8 cellular contexts compared by ENCODE assay signal in genomic region chr9:97983524-97984187, GRCh38. TPM values are rescaled to one million over a fixed set of nuclear protein-coding genes. Genes with fewer than 3 reads are reported as not detected.
A peak's percentile ranks its signal among the peaks of the same experiment; 100 is the strongest.
DNase-seq lines count a peak whose midpoint lies in the region; ATAC-seq and TF ChIP-seq lines count a peak whose summit lies in the region.

No MANE protein-coding gene starts in this region.

- DNase-seq in G401 (ENCODE audit: low spot score), result peak; percentile 48
- DNase-seq in HAP-1 (ENCODE audit: low spot score in 2 of 2), result peak in 1 of 2 experiments; percentile 62
- peak; percentile 37 for DNase-seq in NCI-H2171 (lab: John Stamatoyannopoulos, UW)
- peak; percentile 37 for DNase-seq in activated T-helper 1 cell treated with Interleukin-2 at 50 U/mL for 16 hours (ENCODE audit: low read depth)
- DNase-seq in fibroblast of gingiva (ENCODE audit: low read depth), result peak; percentile 40
- peak; percentile 69 for DNase-seq in natural killer cell
- peak; percentile 45 to 90 (median 73) for DNase-seq in stimulated activated naive CD4-positive, alpha-beta T cell (lab: John Stamatoyannopoulos, UW)
- no peak for DNase-seq in SIG-M5 (lab: John Stamatoyannopoulos, UW)

- H3K36me3 Mint-ChIP-seq in natural killer cell, result no peaks in the 10 kb centered on the region

- H3K9me3 Mint-ChIP-seq in natural killer cell, result no peaks in the 10 kb centered on the region

- H3K27me3 Mint-ChIP-seq in natural killer cell (ENCODE audit: low read depth in 2 of 2), result no peaks in the 10 kb centered on the region

- TF ChIP-seq CTCF in natural killer cell (IDR thresholded peaks at IDR 0.05), result no peak

- peak overlapping the region; percentile 88 for H3K4me3 ChIP-seq in HAP-1

- peaks cover 5% of the 10 kb centered on the region for H3K36me3 ChIP-seq in HAP-1 (replicated peaks)

- no peaks in the 10 kb centered on the region for H3K9me3 ChIP-seq in HAP-1

- no peaks in the 10 kb centered on the region for H3K27me3 ChIP-seq in HAP-1 (ENCODE audit: low read depth)

- H3K4me1 Mint-ChIP-seq in natural killer cell, result peaks cover 11 to 34% of the 10 kb centered on the region in 2 donors

- H3K4me3 Mint-ChIP-seq in natural killer cell, result peak overlapping the region; percentile 84

- H3K27ac Mint-ChIP-seq in natural killer cell, result peak overlapping the region; percentile 53 to 88

- intact Hi-C loops in natural killer cell (cut with micrococcal nuclease), result loop anchor here (1.0 to 5.0 kb wide), 4 partner anchors 46 to 73 kb away; partner anchors contain the start of genes HEMGN, NANS and TRMO

- peak; percentile 34 to 56 (median 35) for ATAC-seq in natural killer cell

- peaks cover 44% of the 10 kb centered on the region for H3K4me1 ChIP-seq in HAP-1

- in situ Hi-C loops in G401 (cut with HindIII; ENCODE audit: low sequenced_read_pairs), result no loop called here
- in situ Hi-C loops in HAP-1 (cut with MboI; ENCODE audit: low sequenced_read_pairs), result no loop called here

RNA-seq across cellular contexts. Expression of gene ANP32B, which starts 0.5 kb away (rescaled TPM):
- total RNA-seq in G401 (2014; rRNA removed; shearing (Covaris generic)), result 8.4 and 10.2 TPM in 2 replicates
- total RNA-seq in natural killer cell, result 100 to 1,000 TPM in 2 of 3 donors, 10 to 100 TPM in 1; 89.9 to 107 (median 100) TPM

RNA-seq across cellular contexts. Expression of gene HEMGN, which starts 45.7 kb away (rescaled TPM):
- total RNA-seq in G401 (2014; rRNA removed; shearing (Covaris generic)), result not detected in 2 replicates
- under 1 TPM; 0.47 to 0.75 (median 0.75) TPM for total RNA-seq in natural killer cell
